ENCODE assay signal across 12 cellular contexts in the genomic region with DNA sequence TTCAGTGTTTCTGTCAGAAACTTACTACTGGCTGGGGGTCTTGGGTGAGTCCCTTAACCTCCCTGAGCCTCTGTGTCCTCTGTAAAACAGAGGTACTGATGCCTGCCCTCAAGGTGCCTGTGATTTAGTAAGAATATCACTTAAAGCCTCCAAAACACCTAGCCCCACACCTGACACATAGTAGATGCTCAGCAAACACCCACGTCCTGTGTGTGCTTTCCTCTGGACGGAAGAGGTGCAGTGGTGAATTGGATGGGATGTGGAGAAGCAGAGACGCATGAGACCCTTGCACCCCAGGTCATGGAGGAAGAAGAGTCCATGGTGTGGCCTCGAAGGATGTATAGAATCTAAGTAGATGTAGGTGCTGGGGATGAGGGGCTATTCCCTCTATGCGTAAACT.
"Had no signal": no experiment of that assay in that cellular context is flagged by ENCODE, and none has a peak within 500 bp of the region (broad histone marks: within the 10 kb centered on the region; RNA-seq: fewer than 3 reads in every experiment).

No MANE protein-coding gene starts in this region.

- DNase-seq: activated CD4-positive, alpha-beta T cell treated with anti-CD3 and anti-CD28 coated beads, Interleukin-2, amount 50 U/mL, for 4 hours; activated naive CD4-positive, alpha-beta T cell treated with anti-CD3 and anti-CD28 coated beads for 36 hours; activated T-cell treated with anti-CD3 and anti-CD28 coated beads, Interleukin-2, amount 50 U/mL, for 72 hours; amniotic stem cell; erythroblast; left ventricle myocardium superior; T-helper 2 cell; transverse colon had no signal

- H3K27ac ChIP-seq: brain microvascular endothelial cell, hepatocyte, skin epidermis had no signal

- H3K9me3 Mint-ChIP-seq: activated naive CD4-positive, alpha-beta T cell treated with anti-CD3 and anti-CD28 coated beads for 36 hours; activated T-cell treated with anti-CD3 and anti-CD28 coated beads, Interleukin-2, amount 50 U/mL, for 72 hours; dendritic cell treated with granulocyte-macrophage colony-stimulating factor and Interleukin-4, amounts not matched to agents 40 ng/mL and 50 ng/mL, for 4 days had no signal

- H3K4me3 ChIP-seq: hepatocyte, skin epidermis, transverse colon had no signal

- H3K27ac Mint-ChIP-seq: activated naive CD4-positive, alpha-beta T cell treated with anti-CD3 and anti-CD28 coated beads for 36 hours; activated T-cell treated with anti-CD3 and anti-CD28 coated beads, Interleukin-2, amount 50 U/mL, for 72 hours; dendritic cell treated with granulocyte-macrophage colony-stimulating factor and Interleukin-4, amounts not matched to agents 40 ng/mL and 50 ng/mL, for 4 days had no signal

- ATAC-seq: activated T-cell treated with anti-CD3 and anti-CD28 coated beads, Interleukin-2, amount 50 U/mL, for 72 hours had no signal

- H3K27me3 ChIP-seq: brain microvascular endothelial cell, hepatocyte, transverse colon had no signal

- H3K36me3 ChIP-seq: brain microvascular endothelial cell, transverse colon had no signal

- H3K9me3 ChIP-seq: transverse colon had no signal

- H3K27me3 Mint-ChIP-seq: dendritic cell treated with granulocyte-macrophage colony-stimulating factor and Interleukin-4, amounts not matched to agents 40 ng/mL and 50 ng/mL, for 4 days had no signal

- H3K4me3 Mint-ChIP-seq: activated naive CD4-positive, alpha-beta T cell treated with anti-CD3 and anti-CD28 coated beads for 36 hours; activated T-cell treated with anti-CD3 and anti-CD28 coated beads, Interleukin-2, amount 50 U/mL, for 72 hours; dendritic cell treated with granulocyte-macrophage colony-stimulating factor and Interleukin-4, amounts not matched to agents 40 ng/mL and 50 ng/mL, for 4 days had no signal
